In the genomic region with DNA sequence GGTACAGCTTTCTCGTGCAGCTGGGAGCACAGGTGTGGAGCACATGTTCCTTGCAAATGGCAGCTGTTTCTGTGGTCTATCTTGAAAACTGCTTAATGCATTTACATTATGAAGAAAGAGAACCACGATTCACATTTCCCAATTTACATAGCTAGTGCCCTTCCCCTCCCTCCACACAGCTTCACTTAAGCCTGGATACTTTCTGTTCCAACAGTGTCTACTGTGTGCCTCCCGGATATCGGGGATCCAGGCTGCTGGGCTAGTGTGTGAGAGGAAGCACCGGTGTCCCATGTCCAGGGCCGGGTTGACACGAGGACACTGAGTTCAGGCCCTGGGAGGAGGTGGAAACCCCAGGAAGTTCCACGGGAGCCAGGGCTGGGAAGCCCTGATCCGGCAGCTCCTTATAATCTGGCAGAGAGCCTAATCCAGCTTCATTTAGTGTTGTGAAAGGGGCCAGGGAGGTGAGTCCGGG, we compare ENCODE assay signal across 1 cellular context.
TF ChIP-seq lines count a peak whose summit lies in the region.

No MANE protein-coding gene starts in this region.

TF ChIP-seq in HepG2, 621 proteins besides CTCF, POLR2A, EP300 and RAD21:
- TF ChIP-seq ZZZ3 (CRISPR knock-in tag; IDR thresholded peaks at IDR 0.05; ENCODE audit: borderline replicate concordance) (no peak), ZFP62 (CRISPR knock-in tag; IDR thresholded peaks at IDR 0.05) (no peak), RBM39 (IDR thresholded peaks at IDR 0.05; ENCODE audit: low read depth, low read length, poor library complexity, severe bottlenecking) (no peak), CEBPG (CRISPR knock-in tag; IDR thresholded peaks at IDR 0.05) (no peak), ATF1 (CRISPR knock-in tag; IDR thresholded peaks at IDR 0.05) (no peak)
